ENCODE assay signal across 16 cellular contexts in genomic region chr6:56406276-56407269, GRCh38.
A peak's percentile ranks its signal among the peaks of the same experiment; 100 is the strongest.
DNase-seq lines count a peak whose midpoint lies in the region; ATAC-seq and TF ChIP-seq lines count a peak whose summit lies in the region.
"Had no signal": no experiment of that assay in that cellular context is flagged by ENCODE, and none has a peak within 500 bp of the region (broad histone marks: within the 10 kb centered on the region; RNA-seq: fewer than 3 reads in every experiment).

No MANE protein-coding gene starts in this region.

- no peaks in the 10 kb centered on the region for H3K9me3 ChIP-seq in right atrium auricular region

- H3K27ac Mint-ChIP-seq in activated CD8-positive, alpha-beta T cell treated with anti-CD3 and anti-CD28 coated beads, Interleukin-2, amount 10 ng/mL, durations not matched to agents 7 days and 5 days, result no peak overlapping the region

- POLR2A ChIA-PET in activated CD8-positive, alpha-beta T cell treated with anti-CD3 and anti-CD28 coated beads, Interleukin-2, amount 10 ng/mL, durations not matched to agents 7 days and 5 days (lab: Charles Lee), result no interaction called here

- H3K27me3 Mint-ChIP-seq in activated CD8-positive, alpha-beta T cell treated with anti-CD3 and anti-CD28 coated beads, Interleukin-2, amount 10 ng/mL, durations not matched to agents 7 days and 5 days (ENCODE audit: low read depth), result no peaks in the 10 kb centered on the region

- H3K4me3 Mint-ChIP-seq in activated CD8-positive, alpha-beta T cell treated with anti-CD3 and anti-CD28 coated beads, Interleukin-2, amount 10 ng/mL, durations not matched to agents 7 days and 5 days, result no peak overlapping the region
- H3K4me3 Mint-ChIP-seq: activated T-cell treated with anti-CD3 and anti-CD28 coated beads, Interleukin-2, amount 50 U/mL, for 4 hours had no signal

- H3K27me3 ChIP-seq in right atrium auricular region, result no peaks in the 10 kb centered on the region
- H3K27me3 ChIP-seq: spleen had no signal

- H3K36me3 ChIP-seq in right atrium auricular region, result no peaks in the 10 kb centered on the region
- H3K36me3 ChIP-seq: spleen, WERI-Rb-1 had no signal

- no peak for TF ChIP-seq CTCF in right atrium auricular region (IDR thresholded peaks at IDR 0.05)

- peak; percentile 72 for ATAC-seq in GM18861 (IDR thresholded peaks at IDR 0.05; ENCODE audit: unreplicated experiment)
- peak; percentile 70 for ATAC-seq in GM21390 (IDR thresholded peaks at IDR 0.05; ENCODE audit: unreplicated experiment)
- ATAC-seq in HG02970 (IDR thresholded peaks at IDR 0.05; ENCODE audit: low FRiP score, unreplicated experiment), result peak; percentile 58
- peak; percentile 55 for ATAC-seq in HG03575 (IDR thresholded peaks at IDR 0.05; ENCODE audit: extremely low read depth, insufficient number of reproducible peaks, low FRiP score, unreplicated experiment)
- no peak for ATAC-seq in activated CD8-positive, alpha-beta T cell treated with anti-CD3 and anti-CD28 coated beads, Interleukin-2, amount 10 ng/mL, durations not matched to agents 7 days and 5 days
- ATAC-seq: activated T-cell treated with anti-CD3 and anti-CD28 coated beads, Interleukin-2, amount 50 U/mL, for 4 hours; left ventricle myocardium superior had no signal

- in situ Hi-C loops in KBM-7 (cut with MboI; ENCODE audit: low pct_unique_long_range_greater_than_20kb, low sequenced_read_pairs), result no loop called here

- no peak overlapping the region for H3K27ac ChIP-seq in right atrium auricular region
- H3K27ac ChIP-seq: spleen, WERI-Rb-1 had no signal

- no peaks in the 10 kb centered on the region for H3K36me3 Mint-ChIP-seq in activated CD8-positive, alpha-beta T cell treated with anti-CD3 and anti-CD28 coated beads, Interleukin-2, amount 10 ng/mL, durations not matched to agents 7 days and 5 days (ENCODE audit: low read depth)

- H3K9me3 Mint-ChIP-seq in activated CD8-positive, alpha-beta T cell treated with anti-CD3 and anti-CD28 coated beads, Interleukin-2, amount 10 ng/mL, durations not matched to agents 7 days and 5 days (ENCODE audit: insufficient read depth), result no peaks in the 10 kb centered on the region

- no peak overlapping the region for H3K4me3 ChIP-seq in right atrium auricular region
- H3K4me3 ChIP-seq: spleen had no signal

- CTCF ChIA-PET in activated CD8-positive, alpha-beta T cell treated with anti-CD3 and anti-CD28 coated beads, Interleukin-2, amount 10 ng/mL, durations not matched to agents 7 days and 5 days (lab: Charles Lee), result interaction anchor here (0.7 kb wide), 1 partner anchor 14 kb away, joined by 3 read pairs; no protein-coding TSS in a partner anchor

- no peaks in the 10 kb centered on the region for H3K4me1 ChIP-seq in right atrium auricular region
- H3K4me1 ChIP-seq: spleen had no signal

- no peaks in the 10 kb centered on the region for H3K4me1 Mint-ChIP-seq in activated CD8-positive, alpha-beta T cell treated with anti-CD3 and anti-CD28 coated beads, Interleukin-2, amount 10 ng/mL, durations not matched to agents 7 days and 5 days (ENCODE audit: low read depth)

- DNase-seq in DMS114 treated with DMSO at 0.1 percent for 48 hours (lab: John Stamatoyannopoulos, UW; ENCODE audit: unreplicated experiment) (no peak), right atrium auricular region (ENCODE audit: low spot score) (no peak), KBM-7 (no peak)
- DNase-seq in activated CD8-positive, alpha-beta T cell treated with anti-CD3 and anti-CD28 coated beads, Interleukin-2, amount 10 ng/mL, durations not matched to agents 7 days and 5 days, result no peak
- DNase-seq: activated T-cell treated with anti-CD3 and anti-CD28 coated beads, Interleukin-2, amount 50 U/mL, for 4 hours; GF-D8; left ventricle myocardium superior; NCI-H446; SHP77; spleen; stimulated activated CD8-positive, alpha-beta memory T cell treated with anti-CD3 and anti-CD28 coated beads, Interleukin-4, amount 100 ng/mL, for 48 hours; WERI-Rb-1 had no signal
